Comparison of ENCODE assay signal across 29 cellular contexts in the genomic region with DNA sequence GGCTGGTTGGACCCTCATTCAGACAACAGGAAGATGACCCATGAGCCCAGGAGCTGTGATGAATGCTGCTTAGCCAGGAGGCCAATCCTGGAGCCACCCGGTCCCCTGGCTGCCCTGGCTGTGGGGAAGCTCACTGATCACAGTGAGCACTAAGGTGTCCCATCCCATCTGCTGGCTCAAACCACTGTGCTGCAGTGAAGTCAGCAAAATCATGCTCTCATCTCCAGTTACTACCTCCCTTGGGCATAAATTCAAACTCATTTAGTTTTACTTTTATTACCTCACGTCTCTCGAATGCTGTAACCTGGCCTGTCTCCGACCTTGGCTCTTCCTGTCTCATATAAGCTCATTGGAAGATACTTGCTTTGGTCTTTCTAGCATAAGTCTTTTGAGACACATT.
"Had no signal": no experiment of that assay in that cellular context is flagged by ENCODE, and none has a peak within 500 bp of the region (broad histone marks: within the 10 kb centered on the region; RNA-seq: fewer than 3 reads in every experiment).

No MANE protein-coding gene starts in this region.

- H3K36me3 ChIP-seq: ascending aorta, brain microvascular endothelial cell, esophagus squamous epithelium, left ventricle myocardium inferior, neutrophil, right lobe of liver, vagina, WERI-Rb-1 had no signal

- H3K27me3 ChIP-seq: ascending aorta, brain microvascular endothelial cell, esophagus squamous epithelium, right lobe of liver, vagina had no signal

- H3K4me1 Mint-ChIP-seq: activated naive CD8-positive, alpha-beta T cell treated with anti-CD3 and anti-CD28 coated beads, Interleukin-2, amount 10 ng/mL, durations not matched to agents 7 days and 5 days had no signal

- H3K9me3 ChIP-seq: ascending aorta, esophagus squamous epithelium, left ventricle myocardium inferior, neutrophil, right lobe of liver, vagina had no signal

- H3K4me3 Mint-ChIP-seq: activated naive CD4-positive, alpha-beta T cell treated with anti-CD3 and anti-CD28 coated beads, Interleukin-2, amount 10 ng/mL, durations not matched to agents 7 days and 5 days; activated naive CD8-positive, alpha-beta T cell treated with anti-CD3 and anti-CD28 coated beads, Interleukin-2, amount 10 ng/mL, durations not matched to agents 7 days and 5 days; natural killer cell treated with Interleukin-12 subunit alpha and Interleukin-12 subunit beta and Interleukin-15 and Interleukin-18, amount 100 ng/mL, for 72 hours; T-helper 17 cell; type B pancreatic cell had no signal

- H3K27ac Mint-ChIP-seq: activated naive CD4-positive, alpha-beta T cell treated with anti-CD3 and anti-CD28 coated beads, Interleukin-2, amount 10 ng/mL, durations not matched to agents 7 days and 5 days; activated naive CD8-positive, alpha-beta T cell treated with anti-CD3 and anti-CD28 coated beads, Interleukin-2, amount 10 ng/mL, durations not matched to agents 7 days and 5 days; natural killer cell treated with Interleukin-12 subunit alpha and Interleukin-12 subunit beta and Interleukin-15 and Interleukin-18, amount 100 ng/mL, for 72 hours; T-helper 17 cell; type B pancreatic cell had no signal

- H3K9me3 Mint-ChIP-seq: activated naive CD4-positive, alpha-beta T cell treated with anti-CD3 and anti-CD28 coated beads, Interleukin-2, amount 10 ng/mL, durations not matched to agents 7 days and 5 days; activated naive CD8-positive, alpha-beta T cell treated with anti-CD3 and anti-CD28 coated beads, Interleukin-2, amount 10 ng/mL, durations not matched to agents 7 days and 5 days; natural killer cell treated with Interleukin-12 subunit alpha and Interleukin-12 subunit beta and Interleukin-15 and Interleukin-18, amount 100 ng/mL, for 72 hours had no signal

- H3K27ac ChIP-seq: ascending aorta, brain microvascular endothelial cell, epithelial cell of prostate, esophagus squamous epithelium, left ventricle myocardium inferior, neutrophil, right lobe of liver, skin epidermis, vagina, WERI-Rb-1 had no signal

- H3K4me1 ChIP-seq: esophagus squamous epithelium, left ventricle myocardium inferior, right lobe of liver had no signal

- DNase-seq: activated CD4-positive, alpha-beta T cell treated with anti-CD3 and anti-CD28 coated beads for 48 hours; activated CD4-positive, alpha-beta T cell treated with anti-CD3 and anti-CD28 coated beads, Interleukin-2, amount 50 U/mL, for 48 hours; activated CD8-positive, alpha-beta memory T cell treated with anti-CD3 and anti-CD28 coated beads for 24 hours; activated effector memory CD4-positive, alpha-beta T cell treated with Interleukin-2 at 50 U/mL for 16 hours; activated naive CD4-positive, alpha-beta T cell treated with anti-CD3 and anti-CD28 coated beads, Interleukin-2, amount 10 ng/mL, durations not matched to agents 7 days and 5 days; activated naive CD8-positive, alpha-beta T cell treated with anti-CD3 and anti-CD28 coated beads, Interleukin-2, amount 10 ng/mL, durations not matched to agents 7 days and 5 days; brain microvascular endothelial cell; central memory CD4-positive, alpha-beta T cell; dermis blood vessel endothelial cell; effector CD8-positive, alpha-beta T cell; esophagus squamous epithelium; glutamatergic neuron; left ventricle myocardium inferior; mesendoderm; right lobe of liver; stimulated activated CD4-positive, alpha-beta T cell treated with anti-CD3 and anti-CD28 coated beads, Interleukin-12 subunit alpha, Interleukin-12 subunit beta, amount 100 ng/mL, for 4 hours; stimulated activated CD4-positive, alpha-beta T cell treated with anti-CD3 and anti-CD28 coated beads, Interleukin-4, amount 100 ng/mL, for 1 hour; stimulated activated naive CD8-positive, alpha-beta T cell treated with anti-CD3 and anti-CD28 coated beads, Interleukin-15, Interleukin-2, amounts not matched to agents 100 U/mL and 50 U/mL, for 24 hours; T-helper 17 cell; T1000; WERI-Rb-1 had no signal

- H3K27me3 Mint-ChIP-seq: type B pancreatic cell had no signal

- H3K4me3 ChIP-seq: ascending aorta, esophagus squamous epithelium, left ventricle myocardium inferior, lung, right lobe of liver, skin epidermis, vagina had no signal

- H3K36me3 Mint-ChIP-seq: activated naive CD4-positive, alpha-beta T cell treated with anti-CD3 and anti-CD28 coated beads, Interleukin-2, amount 10 ng/mL, durations not matched to agents 7 days and 5 days; activated naive CD8-positive, alpha-beta T cell treated with anti-CD3 and anti-CD28 coated beads, Interleukin-2, amount 10 ng/mL, durations not matched to agents 7 days and 5 days; natural killer cell treated with Interleukin-12 subunit alpha and Interleukin-12 subunit beta and Interleukin-15 and Interleukin-18, amount 100 ng/mL, for 72 hours had no signal
